ENCODE assay signal across 9 cellular contexts in genomic region chr4:107036602-107037151, GRCh38. TPM values are rescaled to one million over a fixed set of nuclear protein-coding genes. Genes with fewer than 3 reads are reported as not detected.
A peak's percentile ranks its signal among the peaks of the same experiment; 100 is the strongest.
DNase-seq lines count a peak whose midpoint lies in the region; ATAC-seq lines count a peak whose summit lies in the region.
"Had no signal": no experiment of that assay in that cellular context is flagged by ENCODE, and none has a peak within 500 bp of the region (broad histone marks: within the 10 kb centered on the region; RNA-seq: fewer than 3 reads in every experiment).

No MANE protein-coding gene starts in this region.

- H3K9me3 Mint-ChIP-seq in activated CD4-positive, alpha-beta memory T cell treated with anti-CD3 and anti-CD28 coated beads, Interleukin-2, amount 10 ng/mL, durations not matched to agents 7 days and 5 days: no peaks in the 10 kb centered on the region
- H3K9me3 Mint-ChIP-seq in stimulated activated effector memory CD8-positive, alpha-beta T cell treated with anti-CD3 and anti-CD28 coated beads, Interleukin-12 subunit alpha, Interleukin-12 subunit beta, amount 100 ng/mL, for 72 hours: no peaks in the 10 kb centered on the region

- CTCF ChIA-PET in activated CD4-positive, alpha-beta memory T cell treated with anti-CD3 and anti-CD28 coated beads, Interleukin-2, amount 10 ng/mL, durations not matched to agents 7 days and 5 days (lab: Charles Lee): interaction anchor here (0.5 kb wide), 1 partner anchor 51 kb away, joined by 3 read pairs; no protein-coding TSS in a partner anchor

- H3K27ac ChIP-seq in iPS DF 6.9 (ENCODE audit: low read length): no peak overlapping the region

- peak overlapping the region; percentile 65 for H3K4me3 Mint-ChIP-seq in activated CD4-positive, alpha-beta memory T cell treated with anti-CD3 and anti-CD28 coated beads, Interleukin-2, amount 10 ng/mL, durations not matched to agents 7 days and 5 days
- peak overlapping the region; percentile 83 for H3K4me3 Mint-ChIP-seq in stimulated activated effector memory CD8-positive, alpha-beta T cell treated with anti-CD3 and anti-CD28 coated beads, Interleukin-12 subunit alpha, Interleukin-12 subunit beta, amount 100 ng/mL, for 72 hours

- peaks cover 23% of the 10 kb centered on the region for H3K4me1 Mint-ChIP-seq in activated CD4-positive, alpha-beta memory T cell treated with anti-CD3 and anti-CD28 coated beads, Interleukin-2, amount 10 ng/mL, durations not matched to agents 7 days and 5 days
- peaks cover 30% of the 10 kb centered on the region for H3K4me1 Mint-ChIP-seq in stimulated activated effector memory CD8-positive, alpha-beta T cell treated with anti-CD3 and anti-CD28 coated beads, Interleukin-12 subunit alpha, Interleukin-12 subunit beta, amount 100 ng/mL, for 72 hours

- H3K36me3 Mint-ChIP-seq in activated CD4-positive, alpha-beta memory T cell treated with anti-CD3 and anti-CD28 coated beads, Interleukin-2, amount 10 ng/mL, durations not matched to agents 7 days and 5 days (ENCODE audit: low read depth): peaks cover 2% of the 10 kb centered on the region
- H3K36me3 Mint-ChIP-seq in stimulated activated effector memory CD8-positive, alpha-beta T cell treated with anti-CD3 and anti-CD28 coated beads, Interleukin-12 subunit alpha, Interleukin-12 subunit beta, amount 100 ng/mL, for 72 hours: no peaks in the 10 kb centered on the region

- peaks cover 33% of the 10 kb centered on the region for H3K27me3 ChIP-seq in iPS DF 6.9 (ENCODE audit: control insufficient read depth, insufficient read depth, low read length)

- H3K4me3 ChIP-seq in iPS DF 6.9 (ENCODE audit: low read length): peak overlapping the region; percentile 2; the same call in 1 of the 2 replicates

- H3K36me3 ChIP-seq in iPS DF 6.9 (ENCODE audit: control insufficient read depth, insufficient read depth, low read length): no peaks in the 10 kb centered on the region

- DNase-seq in NCI-H82 (lab: John Stamatoyannopoulos, UW): peak; percentile 11
- no peak for DNase-seq in NCI-H82 treated with DMSO at 0.1 percent for 48 hours (lab: John Stamatoyannopoulos, UW; ENCODE audit: unreplicated experiment)
- DNase-seq in activated CD4-positive, alpha-beta memory T cell treated with anti-CD3 and anti-CD28 coated beads, Interleukin-2, amount 10 ng/mL, durations not matched to agents 7 days and 5 days: no peak
- no peak for DNase-seq in iPS DF 6.9 (ENCODE audit: low read depth, low spot score)
- DNase-seq in stimulated activated effector memory CD8-positive, alpha-beta T cell treated with anti-CD3 and anti-CD28 coated beads, Interleukin-12 subunit alpha, Interleukin-12 subunit beta, amount 100 ng/mL, for 72 hours (ENCODE audit: low spot score in 2 of 2): no peak
- DNase-seq: NK-92 treated with Interleukin-12 subunit alpha and Interleukin-12 subunit beta, amount 100 ng/mL, for 24 hours had no signal

- no CpG with 5 or more reads among the region's 18 CpGs for WGBS in iPS DF 6.9 (ENCODE audit: insufficient coverage, insufficient read length)

- no peak overlapping the region for H3K27ac Mint-ChIP-seq in activated CD4-positive, alpha-beta memory T cell treated with anti-CD3 and anti-CD28 coated beads, Interleukin-2, amount 10 ng/mL, durations not matched to agents 7 days and 5 days
- peak overlapping the region; percentile 68 for H3K27ac Mint-ChIP-seq in stimulated activated effector memory CD8-positive, alpha-beta T cell treated with anti-CD3 and anti-CD28 coated beads, Interleukin-12 subunit alpha, Interleukin-12 subunit beta, amount 100 ng/mL, for 72 hours

- H3K9me3 ChIP-seq in iPS DF 6.9 (ENCODE audit: control insufficient read depth, insufficient read depth, low read length): no peaks in the 10 kb centered on the region

- H3K4me1 ChIP-seq in iPS DF 6.9 (ENCODE audit: control insufficient read depth, insufficient read depth, low read length): no peaks in the 10 kb centered on the region

- peaks cover 47% of the 10 kb centered on the region for H3K27me3 Mint-ChIP-seq in activated CD4-positive, alpha-beta memory T cell treated with anti-CD3 and anti-CD28 coated beads, Interleukin-2, amount 10 ng/mL, durations not matched to agents 7 days and 5 days

- POLR2A ChIA-PET in activated CD4-positive, alpha-beta memory T cell treated with anti-CD3 and anti-CD28 coated beads, Interleukin-2, amount 10 ng/mL, durations not matched to agents 7 days and 5 days (lab: Charles Lee): no interaction called here

- ATAC-seq in stimulated activated effector memory CD8-positive, alpha-beta T cell treated with anti-CD3 and anti-CD28 coated beads, Interleukin-12 subunit alpha, Interleukin-12 subunit beta, amount 100 ng/mL, for 72 hours: no peak
- ATAC-seq in HG03108 (IDR thresholded peaks at IDR 0.05; ENCODE audit: unreplicated experiment) (no peak), GM21737 (IDR thresholded peaks at IDR 0.05; ENCODE audit: unreplicated experiment) (no peak), HG02852 (IDR thresholded peaks at IDR 0.05; ENCODE audit: unreplicated experiment) (no peak)

RNA-seq across cellular contexts. Expression of gene DKK2, which starts 0.6 kb away (rescaled TPM):
- not detected for total RNA-seq in activated CD4-positive, alpha-beta memory T cell treated with anti-CD3 and anti-CD28 coated beads, Interleukin-2, amount 10 ng/mL, durations not matched to agents 7 days and 5 days
